31 cellular contexts compared by ENCODE assay signal in the genomic region with DNA sequence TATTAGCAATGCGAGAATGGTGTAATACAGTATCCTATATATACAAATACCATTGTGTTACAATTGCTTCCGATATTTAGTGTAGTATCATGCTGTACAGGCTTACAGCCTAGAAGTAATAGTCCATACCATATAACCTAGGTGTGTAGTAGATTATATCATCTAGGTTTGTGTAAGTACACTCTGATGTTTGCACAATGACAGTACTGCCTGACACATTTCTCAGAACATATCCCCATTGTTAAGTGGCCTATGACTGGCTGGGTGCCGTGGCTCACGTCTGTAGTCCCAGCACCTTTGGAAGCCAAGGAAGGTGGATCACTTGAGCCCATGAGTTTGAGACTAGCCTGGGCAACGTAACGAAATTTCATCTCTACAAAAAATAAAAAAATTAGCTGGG.
"Had no signal": no experiment of that assay in that cellular context is flagged by ENCODE, and none has a peak within 500 bp of the region (broad histone marks: within the 10 kb centered on the region; RNA-seq: fewer than 3 reads in every experiment).

No MANE protein-coding gene starts in this region.

- H3K4me1 ChIP-seq: breast epithelium, foreskin keratinocyte had no signal

- H3K27me3 Mint-ChIP-seq: activated CD4-positive, alpha-beta memory T cell treated with anti-CD3 and anti-CD28 coated beads, Interleukin-2, amount 10 ng/mL, durations not matched to agents 7 days and 5 days; activated CD4-positive, alpha-beta T cell treated with anti-CD3 and anti-CD28 coated beads for 36 hours; activated CD4-positive, alpha-beta T cell treated with anti-CD3 and anti-CD28 coated beads, Interleukin-2, amount 10 ng/mL, durations not matched to agents 24 days and 14 days; activated naive CD8-positive, alpha-beta T cell treated with anti-CD3 and anti-CD28 coated beads, Interleukin-2, amount 10 ng/mL, durations not matched to agents 7 days and 5 days; activated T-helper 17 cell treated with anti-CD3 and anti-CD28 coated beads, Interleukin-2, amount 50 U/mL, for 72 hours; brain; central memory CD8-positive, alpha-beta T cell; effector memory CD8-positive, alpha-beta T cell had no signal

- DNase-seq: activated CD4-positive, alpha-beta memory T cell treated with anti-CD3 and anti-CD28 coated beads, Interleukin-2, amount 10 ng/mL, durations not matched to agents 7 days and 5 days; activated CD4-positive, alpha-beta T cell treated with anti-CD3 and anti-CD28 coated beads for 36 hours; activated CD4-positive, alpha-beta T cell treated with anti-CD3 and anti-CD28 coated beads, Interleukin-2, amount 10 ng/mL, durations not matched to agents 24 days and 14 days; activated CD4-positive, alpha-beta T cell treated with anti-CD3 and anti-CD28 coated beads, Interleukin-2, amount 50 U/mL, for 4 hours; activated CD4-positive, CD25-positive, alpha-beta regulatory T cell; activated CD4-positive, CD25-positive, alpha-beta regulatory T cell treated with anti-CD3 and anti-CD28 coated beads, Interleukin-2, amount 50 U/mL, for 72 hours; activated CD8-positive, alpha-beta memory T cell treated with anti-CD3 and anti-CD28 coated beads, Interleukin-2, amount 50 U/mL, for 48 hours; activated effector memory CD4-positive, alpha-beta T cell treated with Interleukin-2 at 50 U/mL for 16 hours; activated gamma-delta T cell treated with Interleukin-2 at 50 U/mL for 16 hours; activated naive CD4-positive, alpha-beta T cell treated with anti-CD3 and anti-CD28 coated beads for 36 hours; activated naive CD8-positive, alpha-beta T cell treated with anti-CD3 and anti-CD28 coated beads, Interleukin-2, amount 10 ng/mL, durations not matched to agents 7 days and 5 days; activated T-cell treated with anti-CD3 and anti-CD28 coated beads for 4 hours; activated T-cell treated with anti-CD3 and anti-CD28 coated beads, Interleukin-2, amount 50 U/mL, for 4 hours; cortex of kidney; dermis blood vessel endothelial cell; effector CD4-positive, alpha-beta T cell; effector memory CD8-positive, alpha-beta T cell; erythroblast; foreskin keratinocyte; gastrocnemius medialis; glutamatergic neuron; heart left ventricle; T-helper 2 cell had no signal

- H3K9me3 ChIP-seq: breast epithelium, esophagus muscularis mucosa, gastrocnemius medialis had no signal

- FAIRE-seq: colon had no signal

- H3K9me3 Mint-ChIP-seq: activated CD4-positive, alpha-beta memory T cell treated with anti-CD3 and anti-CD28 coated beads, Interleukin-2, amount 10 ng/mL, durations not matched to agents 7 days and 5 days; activated naive CD4-positive, alpha-beta T cell treated with anti-CD3 and anti-CD28 coated beads for 36 hours; activated naive CD4-positive, alpha-beta T cell treated with anti-CD3 and anti-CD28 coated beads, Interleukin-2, amount 50 U/mL, for 72 hours; activated naive CD8-positive, alpha-beta T cell treated with anti-CD3 and anti-CD28 coated beads, Interleukin-2, amount 10 ng/mL, durations not matched to agents 7 days and 5 days; activated T-cell treated with anti-CD3 and anti-CD28 coated beads, Interleukin-2, amount 50 U/mL, for 4 hours; activated T-helper 17 cell treated with anti-CD3 and anti-CD28 coated beads, Interleukin-2, amount 50 U/mL, for 72 hours; central memory CD8-positive, alpha-beta T cell; effector memory CD8-positive, alpha-beta T cell had no signal

- H3K27ac Mint-ChIP-seq: activated CD4-positive, alpha-beta memory T cell treated with anti-CD3 and anti-CD28 coated beads, Interleukin-2, amount 10 ng/mL, durations not matched to agents 7 days and 5 days; activated CD4-positive, alpha-beta T cell treated with anti-CD3 and anti-CD28 coated beads for 36 hours; activated CD4-positive, alpha-beta T cell treated with anti-CD3 and anti-CD28 coated beads, Interleukin-2, amount 10 ng/mL, durations not matched to agents 24 days and 14 days; activated naive CD4-positive, alpha-beta T cell treated with anti-CD3 and anti-CD28 coated beads for 36 hours; activated naive CD4-positive, alpha-beta T cell treated with anti-CD3 and anti-CD28 coated beads, Interleukin-2, amount 50 U/mL, for 72 hours; activated naive CD8-positive, alpha-beta T cell treated with anti-CD3 and anti-CD28 coated beads, Interleukin-2, amount 10 ng/mL, durations not matched to agents 7 days and 5 days; activated T-helper 17 cell treated with anti-CD3 and anti-CD28 coated beads, Interleukin-2, amount 50 U/mL, for 72 hours; brain; effector memory CD8-positive, alpha-beta T cell had no signal

- H3K4me1 Mint-ChIP-seq: activated CD4-positive, alpha-beta memory T cell treated with anti-CD3 and anti-CD28 coated beads, Interleukin-2, amount 10 ng/mL, durations not matched to agents 7 days and 5 days; activated CD4-positive, alpha-beta T cell treated with anti-CD3 and anti-CD28 coated beads for 36 hours; activated naive CD8-positive, alpha-beta T cell treated with anti-CD3 and anti-CD28 coated beads, Interleukin-2, amount 10 ng/mL, durations not matched to agents 7 days and 5 days had no signal

- H3K36me3 ChIP-seq: breast epithelium, gastrocnemius medialis had no signal

- H3K27me3 ChIP-seq: ascending aorta, breast epithelium, esophagus muscularis mucosa, foreskin keratinocyte, gastrocnemius medialis, heart left ventricle had no signal

- H3K4me3 Mint-ChIP-seq: activated CD4-positive, alpha-beta memory T cell treated with anti-CD3 and anti-CD28 coated beads, Interleukin-2, amount 10 ng/mL, durations not matched to agents 7 days and 5 days; activated CD4-positive, alpha-beta T cell treated with anti-CD3 and anti-CD28 coated beads for 36 hours; activated CD4-positive, alpha-beta T cell treated with anti-CD3 and anti-CD28 coated beads, Interleukin-2, amount 10 ng/mL, durations not matched to agents 24 days and 14 days; activated naive CD4-positive, alpha-beta T cell treated with anti-CD3 and anti-CD28 coated beads for 36 hours; activated naive CD8-positive, alpha-beta T cell treated with anti-CD3 and anti-CD28 coated beads, Interleukin-2, amount 10 ng/mL, durations not matched to agents 7 days and 5 days; activated T-cell treated with anti-CD3 and anti-CD28 coated beads, Interleukin-2, amount 50 U/mL, for 4 hours; activated T-helper 17 cell treated with anti-CD3 and anti-CD28 coated beads, Interleukin-2, amount 50 U/mL, for 72 hours; brain; central memory CD8-positive, alpha-beta T cell; effector memory CD8-positive, alpha-beta T cell had no signal

- ATAC-seq: activated CD4-positive, alpha-beta T cell treated with anti-CD3 and anti-CD28 coated beads for 36 hours; activated naive CD4-positive, alpha-beta T cell treated with anti-CD3 and anti-CD28 coated beads, Interleukin-2, amount 50 U/mL, for 72 hours; activated T-cell treated with anti-CD3 and anti-CD28 coated beads, Interleukin-2, amount 50 U/mL, for 4 hours; activated T-helper 17 cell treated with anti-CD3 and anti-CD28 coated beads, Interleukin-2, amount 50 U/mL, for 72 hours; effector memory CD8-positive, alpha-beta T cell; foreskin keratinocyte; gastrocnemius medialis had no signal

- H3K27ac ChIP-seq: ascending aorta, breast epithelium, esophagus muscularis mucosa, foreskin keratinocyte, gastrocnemius medialis, heart left ventricle had no signal

- H3K4me3 ChIP-seq: ascending aorta, breast epithelium, esophagus muscularis mucosa, gastrocnemius medialis, heart left ventricle had no signal
